ENCODE assay signal across 15 cellular contexts in genomic region chr10:14244147-14244546, GRCh38.
DNase-seq lines count a peak whose midpoint lies in the region; ATAC-seq, FAIRE-seq and TF ChIP-seq lines count a peak whose summit lies in the region.
"Had no signal": no experiment of that assay in that cellular context is flagged by ENCODE, and none has a peak within 500 bp of the region (broad histone marks: within the 10 kb centered on the region; RNA-seq: fewer than 3 reads in every experiment).

No MANE protein-coding gene starts in this region.

- in situ Hi-C loops in IMR-90 (cut with MboI; ENCODE audit: low sequenced_read_pairs) (no loop called here), K562 (cut with MboI) (no loop called here)

- no peaks in the 10 kb centered on the region for H3K79me2 ChIP-seq in K562 (ENCODE audit: control insufficient read depth, insufficient read depth, low read length)

- no peaks in the 10 kb centered on the region for H3K4me1 Mint-ChIP-seq in activated T-cell treated with anti-CD3 and anti-CD28 coated beads, Interleukin-2, amount 50 U/mL, for 24 hours (ENCODE audit: low read depth)
- H3K4me1 Mint-ChIP-seq: activated naive CD8-positive, alpha-beta T cell treated with anti-CD3 and anti-CD28 coated beads, Interleukin-2, amount 10 ng/mL, durations not matched to agents 7 days and 5 days had no signal

- no peak overlapping the region for H3K4ac ChIP-seq in IMR-90 (ENCODE audit: low read depth, low read length)

- peak overlapping the region; percentile 4; the same call in 1 of the 2 replicates for H2BK20ac ChIP-seq in IMR-90 (ENCODE audit: low read depth, low read length)

- TF ChIP-seq RAD21 in IMR-90 (IDR thresholded peaks at IDR 0.05; ENCODE audit: low read length) (no peak), K562 (CRISPR knock-in tag; conservative IDR thresholded peaks at IDR 0.05 in 1 of 2, IDR thresholded peaks at IDR 0.05 in 1 of 2) (no peak)

- BruUV-seq in IMR-90 (replicated peaks; lab: Mats Ljungman, UMichigan) (no TSS peak), K562 (replicated peaks; lab: Mats Ljungman, UMichigan) (no TSS peak)

- H2AFZ ChIP-seq in IMR-90 (replicated peaks; ENCODE audit: low read length, poor library complexity) (peak overlapping the region; percentile 6), K562 (ENCODE audit: low read depth, low read length) (no peak overlapping the region)

- 0 out of 2 replicates have a peak overlapping the region, but pooled peaks have one; percentile 34 for H2AK5ac ChIP-seq in IMR-90 (ENCODE audit: low read depth, low read length)

- no peak overlapping the region for H3K4me2 ChIP-seq in IMR-90 (ENCODE audit: low read depth, low read length)
- no peak overlapping the region for H3K4me2 ChIP-seq in K562 (ENCODE audit: insufficient read depth, low read length)

- no peak overlapping the region for H3K4me3 Mint-ChIP-seq in activated T-cell treated with anti-CD3 and anti-CD28 coated beads, Interleukin-2, amount 50 U/mL, for 24 hours
- H3K4me3 Mint-ChIP-seq: activated naive CD8-positive, alpha-beta T cell treated with anti-CD3 and anti-CD28 coated beads, Interleukin-2, amount 10 ng/mL, durations not matched to agents 7 days and 5 days; CD8-positive, alpha-beta memory T cell had no signal

- no peak overlapping the region for H3K56ac ChIP-seq in IMR-90 (ENCODE audit: extremely low read depth, insufficient read depth, low read length)

- no peak overlapping the region for H4K8ac ChIP-seq in IMR-90 (ENCODE audit: low read depth in 2 of 2, low read length in 2 of 2)

- no peak overlapping the region for H2BK5ac ChIP-seq in IMR-90 (ENCODE audit: low read depth, low read length, poor library complexity, severe bottlenecking)

- no peak for ATAC-seq in IMR-90 (ENCODE audit: low read depth)
- peak; percentile 48; the same call in 2 of the 3 replicates for ATAC-seq in K562
- ATAC-seq in GM18511 (IDR thresholded peaks at IDR 0.05; ENCODE audit: unreplicated experiment), result no peak
- ATAC-seq: activated CD4-positive, CD25-positive, alpha-beta regulatory T cell treated with anti-CD3 and anti-CD28 coated beads, Interleukin-2, amount 50 U/mL, for 24 hours had no signal

- intact Hi-C loops in IMR-90 (cut with micrococcal nuclease), result no loop called here
- intact Hi-C loops in K562 (cut with micrococcal nuclease), result no loop called here

- dilution Hi-C loops in IMR-90 (cut with HindIII; ENCODE audit: low sequenced_read_pairs, unreplicated experiment), result no loop called here

- H3K79me1 ChIP-seq in IMR-90 (ENCODE audit: low read depth in 1 of 2, low read length in 2 of 2), result no peaks in the 10 kb centered on the region

- H4K91ac ChIP-seq in IMR-90 (ENCODE audit: insufficient read depth, low read depth, low read length), result no peak overlapping the region

- peak overlapping the region; percentile 44; the same call in 1 of the 3 replicates for H2BK15ac ChIP-seq in IMR-90 (ENCODE audit: low read depth, low read length)

- H3K27ac ChIP-seq in IMR-90 (ENCODE audit: insufficient read depth, low read length), result no peak overlapping the region
- no peak overlapping the region for H3K27ac ChIP-seq in K562 (ENCODE audit: extremely low read depth, low read depth, low read length)
- H3K27ac ChIP-seq: coronary artery, esophagus squamous epithelium, skin epidermis had no signal

- no peaks in the 10 kb centered on the region for H3K9me3 Mint-ChIP-seq in activated T-cell treated with anti-CD3 and anti-CD28 coated beads, Interleukin-2, amount 50 U/mL, for 24 hours
- H3K9me3 Mint-ChIP-seq: activated naive CD8-positive, alpha-beta T cell treated with anti-CD3 and anti-CD28 coated beads, Interleukin-2, amount 10 ng/mL, durations not matched to agents 7 days and 5 days; CD8-positive, alpha-beta memory T cell had no signal

- peaks cover 2% of the 10 kb centered on the region; the same call in 1 of the 2 replicates for H3K4me1 ChIP-seq in IMR-90 (ENCODE audit: control insufficient read depth, insufficient read depth, low read length)
- no peaks in the 10 kb centered on the region for H3K4me1 ChIP-seq in K562 (replicated peaks in 1 of 2; ENCODE audit: control insufficient read depth in 2 of 2, insufficient read depth in 2 of 2, low read length in 2 of 2)
- H3K4me1 ChIP-seq: esophagus squamous epithelium had no signal

- POLR2A ChIA-PET in IMR-90 (lab: Charles Lee; ENCODE audit: unreplicated experiment), result no interaction called here
- POLR2A ChIA-PET in K562 (lab: Yijun Ruan, JAX), result no interaction called here

- H3K27ac Mint-ChIP-seq in activated T-cell treated with anti-CD3 and anti-CD28 coated beads, Interleukin-2, amount 50 U/mL, for 24 hours, result no peak overlapping the region
- H3K27ac Mint-ChIP-seq: activated naive CD8-positive, alpha-beta T cell treated with anti-CD3 and anti-CD28 coated beads, Interleukin-2, amount 10 ng/mL, durations not matched to agents 7 days and 5 days; CD8-positive, alpha-beta memory T cell had no signal

- H2BK120ac ChIP-seq in IMR-90 (ENCODE audit: low read depth, low read length), result no peak overlapping the region

- peak; percentile 6 for FAIRE-seq in K562 (lab: Jason Lieb, UNC)

- TF ChIP-seq POLR2A in IMR-90 (IDR thresholded peaks at IDR 0.05; ENCODE audit: low read depth, low read length), result no peak
- no peak for TF ChIP-seq POLR2A in K562 (conservative IDR thresholded peaks at IDR 0.05)

- no CpG with 5 or more reads among the region's 3 CpGs for WGBS in IMR-90 (ENCODE audit: extremely low coverage in 2 of 2, insufficient read length in 1 of 2), 2 experiments
- WGBS in K562 (ENCODE audit: insufficient coverage, low coverage, missing lambda C conversion rate), result 0% methylated on average over 3 of the region's 3 CpGs

- H3K27me3 Mint-ChIP-seq in activated T-cell treated with anti-CD3 and anti-CD28 coated beads, Interleukin-2, amount 50 U/mL, for 24 hours, result peaks cover 44% of the 10 kb centered on the region

- no peak for TF ChIP-seq EP300 in K562 (IDR thresholded peaks at IDR 0.05; ENCODE audit: low read length)

- no peak overlapping the region for H3K9ac ChIP-seq in IMR-90 (ENCODE audit: low read depth, low read length)
- no peak overlapping the region for H3K9ac ChIP-seq in K562 (ENCODE audit: insufficient read depth in 1 of 2, low read depth in 2 of 2, low read length in 2 of 2)

- no peak overlapping the region for H3K14ac ChIP-seq in IMR-90 (replicated peaks; ENCODE audit: low read depth, low read length)

- peak; percentile 36 for DNase-seq in EL
- DNase-seq in IMR-90, result peak; percentile 7
- DNase-seq in K562 (ENCODE audit: extremely low read depth in 1 of 4, low spot score in 3 of 4), result peak in 1 of 4 experiments; percentile 8
- peak; percentile 47 for DNase-seq in myocyte (ENCODE audit: low read depth)
- DNase-seq in NCI-H1105 (lab: John Stamatoyannopoulos, UW), result no peak
- no peak for DNase-seq in activated T-cell treated with anti-CD3 and anti-CD28 coated beads, Interleukin-2, amount 50 U/mL, for 24 hours
- DNase-seq: activated naive CD8-positive, alpha-beta T cell treated with anti-CD3 and anti-CD28 coated beads, Interleukin-2, amount 10 ng/mL, durations not matched to agents 7 days and 5 days; CD8-positive, alpha-beta memory T cell; esophagus squamous epithelium; KG1; NCI-H2081 had no signal

- TF ChIP-seq CTCF in IMR-90 (conservative IDR thresholded peaks at IDR 0.05; ENCODE audit: low read depth, low read length) (0 out of 2 replicates have a peak, but pooled peaks have one; percentile 7), K562 (IDR thresholded peaks at IDR 0.05 in 2 of 3, conservative IDR thresholded peaks at IDR 0.05 in 1 of 3; ENCODE audit: insufficient read depth in 2 of 3, low read depth in 1 of 3, low read length in 3 of 3) (peak; percentile 22 to 34 (median 24); a peak in 2 of 6 replicates)

- H3K9me1 ChIP-seq in IMR-90 (ENCODE audit: insufficient read depth, low read length) (peaks cover 12% of the 10 kb centered on the region; the same call in 1 of the 2 replicates), K562 (ENCODE audit: control insufficient read depth, insufficient read depth, low read length) (no peaks in the 10 kb centered on the region)

- H3K23ac ChIP-seq in IMR-90 (ENCODE audit: low read depth, low read length), result no peak overlapping the region

- H3K4me3 ChIP-seq in IMR-90 (ENCODE audit: insufficient read depth, low read depth, low read length) (no peak overlapping the region), K562 (no peak overlapping the region)
- H3K4me3 ChIP-seq: coronary artery, esophagus squamous epithelium, skin epidermis had no signal

- no peaks in the 10 kb centered on the region; the same call in 1 of the 2 replicates for H4K20me1 ChIP-seq in IMR-90 (ENCODE audit: insufficient read depth, low read length)
- H4K20me1 ChIP-seq in K562 (replicated peaks; ENCODE audit: control insufficient read depth, insufficient read depth, low read length), result no peaks in the 10 kb centered on the region

- H3K18ac ChIP-seq in IMR-90 (ENCODE audit: low read depth, low read length), result no peak overlapping the region

- H3K9me3 ChIP-seq in IMR-90 (ENCODE audit: control insufficient read depth, insufficient read depth, low read length) (no peaks in the 10 kb centered on the region), K562 (replicated peaks; ENCODE audit: control insufficient read depth, insufficient read depth, low read depth, low read length) (no peaks in the 10 kb centered on the region)
- H3K9me3 ChIP-seq: esophagus squamous epithelium had no signal

- H2AK9ac ChIP-seq in IMR-90 (replicated peaks; ENCODE audit: low read depth, low read length, poor library complexity), result no peak overlapping the region

- CTCF ChIA-PET in IMR-90 (lab: Yijun Ruan, JAX), result no interaction called here
- CTCF ChIA-PET in K562 (lab: Yijun Ruan, JAX; ENCODE audit: low intra/inter-chr PET ratio), result no interaction called here

- no peaks in the 10 kb centered on the region for H3K36me3 Mint-ChIP-seq in activated T-cell treated with anti-CD3 and anti-CD28 coated beads, Interleukin-2, amount 50 U/mL, for 24 hours (ENCODE audit: low read depth)
- H3K36me3 Mint-ChIP-seq: activated naive CD8-positive, alpha-beta T cell treated with anti-CD3 and anti-CD28 coated beads, Interleukin-2, amount 10 ng/mL, durations not matched to agents 7 days and 5 days; CD8-positive, alpha-beta memory T cell had no signal

- H4K5ac ChIP-seq in IMR-90 (ENCODE audit: low read depth, low read length), result no peak overlapping the region

- no peaks in the 10 kb centered on the region for H3K36me3 ChIP-seq in IMR-90 (ENCODE audit: control insufficient read depth, insufficient read depth, low read length)
- no peaks in the 10 kb centered on the region for H3K36me3 ChIP-seq in K562 (ENCODE audit: control insufficient read depth, insufficient read depth, low read length)
- H3K36me3 ChIP-seq: esophagus squamous epithelium had no signal

- H3K27me3 ChIP-seq in IMR-90 (ENCODE audit: control insufficient read depth, insufficient read depth, low read length) (peaks cover 9% of the 10 kb centered on the region), K562 (ENCODE audit: control insufficient read depth in 2 of 2, insufficient read depth in 2 of 2, low read length in 2 of 2) (peaks cover 11 to 27% of the 10 kb centered on the region in 2 experiments; a peak in 4 of 5 replicates)

TF ChIP-seq in IMR-90, 13 proteins besides CTCF, POLR2A, EP300 and RAD21 (continues in another document):
- TF ChIP-seq SMC3 (IDR thresholded peaks at IDR 0.05; ENCODE audit: low read depth, low read length), result no peak
- TF ChIP-seq MAFK (IDR thresholded peaks at IDR 0.05; ENCODE audit: low read depth, low read length), result no peak

TF ChIP-seq in K562, 482 proteins besides CTCF, POLR2A, EP300 and RAD21 (continues in another document):
- no peak for TF ChIP-seq LEF1 (IDR thresholded peaks at IDR 0.05)

Comparison
In these comparisons a context has a peak if more than half of its experiments do, and no peak if none do; other contexts are left out.
1. DNase-seq: peak in EL (single experiment), IMR-90 (single experiment) and myocyte (single experiment); none in NCI-H1105 (single experiment) and activated T-cell treated with anti-CD3 and anti-CD28 coated beads, Interleukin-2, amount 50 U/mL, for 24 hours (single experiment).